In the genomic region with DNA sequence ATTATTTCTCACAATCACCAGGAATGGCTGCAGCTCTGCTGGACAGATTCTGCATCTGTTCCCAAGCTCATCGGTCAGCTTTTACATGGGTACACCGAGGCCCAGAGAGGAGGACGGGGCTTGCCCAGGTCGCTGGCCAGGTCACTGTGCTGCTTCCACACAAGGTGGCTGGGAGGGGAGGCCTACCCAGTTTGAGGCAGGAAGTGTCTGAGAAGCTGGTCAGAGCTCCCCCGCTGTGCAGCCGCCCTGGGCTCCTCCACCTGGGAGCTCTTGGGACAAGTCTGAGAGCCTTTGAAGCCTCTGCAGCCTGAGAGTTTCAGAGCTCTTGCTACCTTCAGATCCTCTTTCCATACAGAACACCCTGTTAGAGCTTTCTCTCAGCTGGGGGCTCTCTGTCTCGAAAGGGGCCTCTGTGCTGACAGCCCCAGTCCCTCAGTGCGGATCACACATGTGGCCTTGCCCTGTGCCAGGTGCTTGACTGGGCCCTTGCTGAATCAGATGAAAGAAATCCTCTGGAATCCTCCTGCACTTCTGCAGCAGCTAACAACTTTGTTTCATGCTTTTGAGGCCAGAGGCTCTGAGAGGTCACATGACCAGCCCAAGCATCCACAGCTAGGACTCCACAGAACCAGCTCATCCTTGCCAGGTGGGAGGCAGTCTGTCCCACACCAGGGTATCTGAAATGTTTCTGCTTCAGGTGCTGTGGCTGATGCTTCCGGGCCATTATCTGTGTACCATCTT, we compare ENCODE assay signal across 12 cellular contexts.
DNase-seq lines count a peak whose midpoint lies in the region; ATAC-seq and TF ChIP-seq lines count a peak whose summit lies in the region.
"Had no signal": no experiment of that assay in that cellular context is flagged by ENCODE, and none has a peak within 500 bp of the region (broad histone marks: within the 10 kb centered on the region; RNA-seq: fewer than 3 reads in every experiment).

No MANE protein-coding gene starts in this region.

- H3K79me2 ChIP-seq in Loucy (ENCODE audit: insufficient read depth, low read length), result no peaks in the 10 kb centered on the region

- H3F3A ChIP-seq in Loucy (ENCODE audit: low read depth), result no peaks in the 10 kb centered on the region

- no CpG with 5 or more reads among the region's 9 CpGs for WGBS in neuronal stem cell (ENCODE audit: extremely low coverage in 2 of 2, insufficient read length in 2 of 2, insufficient replicate concordance in 1 of 2), 2 donors
- 91% methylated on average over 7 of the region's 9 CpGs for WGBS in suprapubic skin

- no peak overlapping the region for H3K27ac ChIP-seq in CD8-positive, alpha-beta memory T cell (ENCODE audit: low read depth, low read length)
- no peak overlapping the region for H3K27ac ChIP-seq in neuronal stem cell (replicated peaks; ENCODE audit: low read length)
- no peak overlapping the region for H3K27ac ChIP-seq in suprapubic skin
- H3K27ac ChIP-seq: gastrocnemius medialis had no signal

- H2AK5ac ChIP-seq in neuronal stem cell (ENCODE audit: low read depth, low read length), result peak overlapping the region; percentile 35

- H4K20me1 ChIP-seq in Loucy (ENCODE audit: insufficient read depth, low read length, poor library complexity, severe bottlenecking), result no peaks in the 10 kb centered on the region

- H3K9me2 ChIP-seq in Loucy (replicated peaks; ENCODE audit: low read depth, low read length), result no peaks in the 10 kb centered on the region

- no peak overlapping the region for H3K18ac ChIP-seq in neuronal stem cell (ENCODE audit: low read length)

- POLR2A ChIA-PET in CD8-positive, alpha-beta memory T cell (lab: Charles Lee), result no interaction called here
- POLR2A ChIA-PET in activated naive CD8-positive, alpha-beta T cell treated with anti-CD3 and anti-CD28 coated beads, Interleukin-2, amount 10 ng/mL, durations not matched to agents 7 days and 5 days (lab: Charles Lee), result interaction anchor here (0.8 to 1.9 kb wide), 16 partner anchors 9 to 168 kb away, joined by 3 to 11 read pairs (median 5); partner anchors contain the start of gene SOCS1

- H2BK120ac ChIP-seq in neuronal stem cell (ENCODE audit: low read depth, low read length), result no peak overlapping the region

- H3K9ac ChIP-seq in Loucy (ENCODE audit: low read depth, low read length, poor library complexity, severe bottlenecking), result peak overlapping the region; percentile 17
- H3K9ac ChIP-seq in neuronal stem cell (ENCODE audit: low read depth, low read length, poor library complexity), result no peak overlapping the region

- ATAC-seq in activated naive CD8-positive, alpha-beta T cell treated with anti-CD3 and anti-CD28 coated beads, Interleukin-2, amount 10 ng/mL, durations not matched to agents 7 days and 5 days (ENCODE audit: low read depth), result peak; percentile 60
- no peak for ATAC-seq in GM21515 (IDR thresholded peaks at IDR 0.05; ENCODE audit: unreplicated experiment)
- no peak for ATAC-seq in HG02763 (IDR thresholded peaks at IDR 0.05; ENCODE audit: unreplicated experiment)
- ATAC-seq: gastrocnemius medialis had no signal

- no peaks in the 10 kb centered on the region for H3K27me3 ChIP-seq in CD8-positive, alpha-beta memory T cell (ENCODE audit: insufficient read depth, low read length, poor library complexity, severe bottlenecking)
- H3K27me3 ChIP-seq in Loucy (ENCODE audit: insufficient read depth, low read length, poor library complexity, severe bottlenecking), result no peaks in the 10 kb centered on the region
- no peaks in the 10 kb centered on the region for H3K27me3 ChIP-seq in neuronal stem cell (ENCODE audit: control insufficient read depth in 3 of 3, insufficient read depth in 3 of 3, low read depth in 1 of 3, low read length in 3 of 3)
- no peaks in the 10 kb centered on the region for H3K27me3 ChIP-seq in suprapubic skin
- H3K27me3 ChIP-seq: gastrocnemius medialis, MG63 had no signal

- H3K4me3 Mint-ChIP-seq in CD8-positive, alpha-beta memory T cell, result peak overlapping the region in 1 of 7 donors; percentile 26
- H3K4me3 Mint-ChIP-seq in activated naive CD8-positive, alpha-beta T cell treated with anti-CD3 and anti-CD28 coated beads, Interleukin-2, amount 10 ng/mL, durations not matched to agents 7 days and 5 days, result peak overlapping the region; percentile 42

- peak in 1 of 5 donors; percentile 17 for DNase-seq in CD8-positive, alpha-beta memory T cell
- DNase-seq in activated naive CD8-positive, alpha-beta T cell treated with anti-CD3 and anti-CD28 coated beads, Interleukin-2, amount 10 ng/mL, durations not matched to agents 7 days and 5 days, result no peak
- DNase-seq in neuronal stem cell (ENCODE audit: low spot score) (no peak), suprapubic skin (ENCODE audit: low spot score in 2 of 2) (no peak), EL (no peak)
- DNase-seq: gastrocnemius medialis, MG63, SW 1271 had no signal

- H3K9me3 ChIP-seq in CD8-positive, alpha-beta memory T cell (ENCODE audit: low read length), result no peaks in the 10 kb centered on the region
- H3K9me3 ChIP-seq in Loucy (ENCODE audit: insufficient read depth, low read depth, low read length), result no peaks in the 10 kb centered on the region
- H3K9me3 ChIP-seq in neuronal stem cell (replicated peaks in 1 of 2; ENCODE audit: control insufficient read depth in 2 of 2, insufficient read depth in 1 of 2, low read depth in 1 of 2, low read length in 2 of 2), result no peaks in the 10 kb centered on the region
- H3K9me3 ChIP-seq in suprapubic skin, result no peaks in the 10 kb centered on the region
- H3K9me3 ChIP-seq: gastrocnemius medialis, MG63 had no signal

- H3K79me1 ChIP-seq in neuronal stem cell (ENCODE audit: low read depth, low read length), result no peaks in the 10 kb centered on the region

- no peak overlapping the region for H4K91ac ChIP-seq in neuronal stem cell (ENCODE audit: low read depth, low read length, poor library complexity)

- peaks cover 22% of the 10 kb centered on the region for H3K4me1 ChIP-seq in CD8-positive, alpha-beta memory T cell (ENCODE audit: insufficient read depth, low read length)
- H3K4me1 ChIP-seq in Loucy (ENCODE audit: insufficient read depth, low read length, poor library complexity, severe bottlenecking) (peaks cover 45% of the 10 kb centered on the region), neuronal stem cell (ENCODE audit: control insufficient read depth in 2 of 2, insufficient read depth in 1 of 2, low read depth in 1 of 2, low read length in 2 of 2) (peaks cover 2 to 16% of the 10 kb centered on the region in 2 donors), suprapubic skin (peaks cover 10% of the 10 kb centered on the region)

- TF ChIP-seq EP300 in suprapubic skin (IDR thresholded peaks at IDR 0.05), result no peak

- no peak overlapping the region for H2BK12ac ChIP-seq in neuronal stem cell (ENCODE audit: low read length)

- no peak overlapping the region for H3K4me3 ChIP-seq in CD8-positive, alpha-beta memory T cell (ENCODE audit: low read length)
- H3K4me3 ChIP-seq in Loucy (ENCODE audit: low read length, poor library complexity, severe bottlenecking), result no peak overlapping the region
- no peak overlapping the region for H3K4me3 ChIP-seq in neuronal stem cell (ENCODE audit: low read length in 2 of 2)
- H3K4me3 ChIP-seq in suprapubic skin, result no peak overlapping the region
- H3K4me3 ChIP-seq: gastrocnemius medialis, lung, MG63 had no signal

- H3K27me3 Mint-ChIP-seq in CD8-positive, alpha-beta memory T cell, result no peaks in the 10 kb centered on the region
- no peaks in the 10 kb centered on the region for H3K27me3 Mint-ChIP-seq in activated naive CD8-positive, alpha-beta T cell treated with anti-CD3 and anti-CD28 coated beads, Interleukin-2, amount 10 ng/mL, durations not matched to agents 7 days and 5 days

- H3K14ac ChIP-seq in neuronal stem cell (ENCODE audit: low read length), result no peak overlapping the region

- CTCF ChIA-PET in CD8-positive, alpha-beta memory T cell (lab: Charles Lee), result interaction anchor here (1.3 to 1.4 kb wide), 2 partner anchors 12 to 117 kb away, joined by 3 to 5 read pairs; no protein-coding TSS in a partner anchor

- peaks cover 20 to 30% (median 27%) of the 10 kb centered on the region in 3 donors for H3K4me1 Mint-ChIP-seq in CD8-positive, alpha-beta memory T cell
- H3K4me1 Mint-ChIP-seq in activated naive CD8-positive, alpha-beta T cell treated with anti-CD3 and anti-CD28 coated beads, Interleukin-2, amount 10 ng/mL, durations not matched to agents 7 days and 5 days, result peaks cover 55% of the 10 kb centered on the region

- TF ChIP-seq POLR2A in suprapubic skin (IDR thresholded peaks at IDR 0.05), result no peak

- H3K27ac Mint-ChIP-seq in CD8-positive, alpha-beta memory T cell, result peak overlapping the region in 6 of 8 donors; percentile 5 to 38 (median 24)
- H3K27ac Mint-ChIP-seq in activated naive CD8-positive, alpha-beta T cell treated with anti-CD3 and anti-CD28 coated beads, Interleukin-2, amount 10 ng/mL, durations not matched to agents 7 days and 5 days, result peak overlapping the region; percentile 85

- no peak overlapping the region for H3K23ac ChIP-seq in neuronal stem cell (ENCODE audit: low read depth, low read length, poor library complexity)

- H3K9me3 Mint-ChIP-seq in CD8-positive, alpha-beta memory T cell, result no peaks in the 10 kb centered on the region
- no peaks in the 10 kb centered on the region for H3K9me3 Mint-ChIP-seq in activated naive CD8-positive, alpha-beta T cell treated with anti-CD3 and anti-CD28 coated beads, Interleukin-2, amount 10 ng/mL, durations not matched to agents 7 days and 5 days

- peak overlapping the region; percentile 4 for H3K4me2 ChIP-seq in Loucy (ENCODE audit: low read depth, low read length, poor library complexity, severe bottlenecking)
- H3K4me2 ChIP-seq in neuronal stem cell (ENCODE audit: insufficient read depth, low read length, poor library complexity, severe bottlenecking), result no peak overlapping the region

- H2AFZ ChIP-seq in Loucy (ENCODE audit: low read length) (no peak overlapping the region), neuronal stem cell (ENCODE audit: low read length) (no peak overlapping the region)

- H3K36me3 Mint-ChIP-seq in CD8-positive, alpha-beta memory T cell, result peaks cover 0 to 25% (median 9%) of the 10 kb centered on the region in 3 donors
- H3K36me3 Mint-ChIP-seq in activated naive CD8-positive, alpha-beta T cell treated with anti-CD3 and anti-CD28 coated beads, Interleukin-2, amount 10 ng/mL, durations not matched to agents 7 days and 5 days, result peaks cover 13% of the 10 kb centered on the region

- no peak overlapping the region for H2BK15ac ChIP-seq in neuronal stem cell (ENCODE audit: low read length)

- no peak overlapping the region for H2BK5ac ChIP-seq in neuronal stem cell (ENCODE audit: low read length)

- H4K8ac ChIP-seq in neuronal stem cell (ENCODE audit: low read depth, low read length), result no peak overlapping the region

- TF ChIP-seq CTCF in Loucy (conservative IDR thresholded peaks at IDR 0.05; ENCODE audit: low read length), result no peak
- no peak for TF ChIP-seq CTCF in suprapubic skin (IDR thresholded peaks at IDR 0.05)

- H3K36me3 ChIP-seq in CD8-positive, alpha-beta memory T cell (ENCODE audit: insufficient read depth, low read length), result no peaks in the 10 kb centered on the region
- H3K36me3 ChIP-seq in Loucy (ENCODE audit: insufficient read depth, low read length) (no peaks in the 10 kb centered on the region), neuronal stem cell (replicated peaks in 1 of 2; ENCODE audit: control insufficient read depth in 2 of 2, insufficient read depth in 2 of 2, low read length in 2 of 2) (peaks cover 0 to 3% of the 10 kb centered on the region in 2 donors), suprapubic skin (peaks cover 6% of the 10 kb centered on the region)
- H3K36me3 ChIP-seq: gastrocnemius medialis had no signal

- H3K4ac ChIP-seq in neuronal stem cell (ENCODE audit: low read length), result no peak overlapping the region
